In the genomic region with DNA sequence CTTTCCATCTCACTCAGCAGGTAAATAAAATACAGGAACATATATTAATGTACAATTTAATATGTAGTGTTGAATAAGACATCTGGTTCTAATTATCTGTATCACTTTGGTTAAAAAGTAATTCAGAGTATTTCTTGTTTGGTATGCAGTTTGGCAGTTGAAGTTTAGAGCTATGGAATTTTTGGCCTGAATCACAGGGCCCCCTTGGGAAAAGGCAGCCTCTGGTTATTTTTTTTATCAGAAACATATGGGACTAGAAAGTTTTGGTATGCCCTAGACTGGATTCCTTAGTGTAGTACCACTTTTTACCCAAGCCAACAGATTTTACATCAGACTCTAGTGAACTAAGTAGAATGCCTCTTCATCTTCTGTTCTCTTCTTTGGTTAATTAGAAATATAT, we compare ENCODE assay signal across 16 cellular contexts. TPM values are rescaled to one million over a fixed set of nuclear protein-coding genes. Genes with fewer than 3 reads are reported as not detected.
DNase-seq lines count a peak whose midpoint lies in the region; ATAC-seq, FAIRE-seq and TF ChIP-seq lines count a peak whose summit lies in the region.
"Had no signal": no experiment of that assay in that cellular context is flagged by ENCODE, and none has a peak within 500 bp of the region (broad histone marks: within the 10 kb centered on the region; RNA-seq: fewer than 3 reads in every experiment).

No MANE protein-coding gene starts in this region.

- H3K27ac ChIP-seq in K562 (ENCODE audit: extremely low read depth, low read depth, low read length) = no peak overlapping the region
- H3K27ac ChIP-seq: right lobe of liver had no signal

- in situ Hi-C loops in ACHN (cut with HindIII; ENCODE audit: low pct_ligation_motif_present, low pct_unique_long_range_greater_than_20kb, low sequenced_read_pairs) (no loop called here), K562 (cut with MboI) (no loop called here)

- no peak overlapping the region for H2AFZ ChIP-seq in K562 (ENCODE audit: low read depth, low read length)

- peaks cover 85% of the 10 kb centered on the region for H3K79me2 ChIP-seq in K562 (ENCODE audit: control insufficient read depth, insufficient read depth, low read length)

- no peaks in the 10 kb centered on the region for H4K20me1 ChIP-seq in K562 (replicated peaks; ENCODE audit: control insufficient read depth, insufficient read depth, low read length)

- TF ChIP-seq RAD21 in K562 (CRISPR knock-in tag; conservative IDR thresholded peaks at IDR 0.05 in 1 of 2, IDR thresholded peaks at IDR 0.05 in 1 of 2) = no peak

- TF ChIP-seq POLR2A in K562 (conservative IDR thresholded peaks at IDR 0.05) = no peak

- POLR2A ChIA-PET in K562 (lab: Yijun Ruan, JAX) = interaction anchor here (1.9 kb wide), 1 partner anchor 13 kb away, joined by 5 read pairs; no protein-coding TSS in a partner anchor
- POLR2A ChIA-PET in activated CD4-positive, alpha-beta T cell treated with anti-CD3 and anti-CD28 coated beads, Interleukin-2, amount 10 ng/mL, durations not matched to agents 7 days and 5 days (lab: Charles Lee) = no interaction called here

- no peak for FAIRE-seq in K562 (lab: Jason Lieb, UNC)

- H3K4me2 ChIP-seq in K562 (ENCODE audit: insufficient read depth, low read length) = no peak overlapping the region

- peaks cover 0 to 5% of the 10 kb centered on the region in 2 experiments; a peak in 2 of 5 replicates for H3K4me1 ChIP-seq in K562 (replicated peaks in 1 of 2; ENCODE audit: control insufficient read depth in 2 of 2, insufficient read depth in 2 of 2, low read length in 2 of 2)
- H3K4me1 ChIP-seq: BE2C had no signal

- TF ChIP-seq EP300 in K562 (IDR thresholded peaks at IDR 0.05; ENCODE audit: low read length) = no peak

- CTCF ChIA-PET in K562 (lab: Yijun Ruan, JAX; ENCODE audit: low intra/inter-chr PET ratio) = no interaction called here
- CTCF ChIA-PET in activated CD4-positive, alpha-beta T cell treated with anti-CD3 and anti-CD28 coated beads, Interleukin-2, amount 10 ng/mL, durations not matched to agents 7 days and 5 days (lab: Charles Lee) = no interaction called here

- TF ChIP-seq CTCF in HFF-Myc (IDR thresholded peaks at IDR 0.05; ENCODE audit: low read depth, low read length, missing control alignments) (no peak), K562 (IDR thresholded peaks at IDR 0.05 in 2 of 3, conservative IDR thresholded peaks at IDR 0.05 in 1 of 3; ENCODE audit: insufficient read depth in 2 of 3, low read depth in 1 of 3, low read length in 3 of 3) (no peak)

- no peaks in the 10 kb centered on the region for H3K9me1 ChIP-seq in K562 (ENCODE audit: control insufficient read depth, insufficient read depth, low read length)

- DNase-seq in ACHN (peak; percentile 51), HFF-Myc (ENCODE audit: extremely low read depth, low read depth) (peak; percentile 83), K562 (ENCODE audit: extremely low read depth in 1 of 4, low spot score in 3 of 4) (no peak), myocyte (ENCODE audit: low read depth) (peak; percentile 71), NCI-H69 (lab: John Stamatoyannopoulos, UW) (no peak), Right ventricle myocardium superior (no peak)
- DNase-seq in activated CD4-positive, alpha-beta T cell treated with anti-CD3 and anti-CD28 coated beads, Interleukin-2, amount 10 ng/mL, durations not matched to agents 7 days and 5 days = no peak
- DNase-seq in activated CD8-positive, alpha-beta memory T cell treated with anti-CD3 and anti-CD28 coated beads, Interleukin-2, amount 50 U/mL, for 4 hours = no peak
- DNase-seq: activated naive CD4-positive, alpha-beta T cell treated with anti-CD3 and anti-CD28 coated beads, Interleukin-2, amount 10 ng/mL, durations not matched to agents 7 days and 5 days; BE2C; cerebellar nuclear complex; KG1; NCI-H1694 treated with DMSO at 0.1 percent for 48 hours; NCI-H748 treated with DMSO at 0.1 percent for 48 hours; right lobe of liver; SHP77 had no signal

- no peaks in the 10 kb centered on the region for H3K27me3 Mint-ChIP-seq in activated CD4-positive, alpha-beta T cell treated with anti-CD3 and anti-CD28 coated beads, Interleukin-2, amount 10 ng/mL, durations not matched to agents 7 days and 5 days
- H3K27me3 Mint-ChIP-seq: activated naive CD4-positive, alpha-beta T cell treated with anti-CD3 and anti-CD28 coated beads, Interleukin-2, amount 10 ng/mL, durations not matched to agents 7 days and 5 days had no signal

- H3K27ac Mint-ChIP-seq in activated CD4-positive, alpha-beta T cell treated with anti-CD3 and anti-CD28 coated beads, Interleukin-2, amount 10 ng/mL, durations not matched to agents 7 days and 5 days = no peak overlapping the region
- H3K27ac Mint-ChIP-seq: activated naive CD4-positive, alpha-beta T cell treated with anti-CD3 and anti-CD28 coated beads, Interleukin-2, amount 10 ng/mL, durations not matched to agents 7 days and 5 days had no signal

- no peak overlapping the region for H3K4me3 Mint-ChIP-seq in activated CD4-positive, alpha-beta T cell treated with anti-CD3 and anti-CD28 coated beads, Interleukin-2, amount 10 ng/mL, durations not matched to agents 7 days and 5 days
- H3K4me3 Mint-ChIP-seq: activated naive CD4-positive, alpha-beta T cell treated with anti-CD3 and anti-CD28 coated beads, Interleukin-2, amount 10 ng/mL, durations not matched to agents 7 days and 5 days had no signal

- intact Hi-C loops in K562 (cut with micrococcal nuclease) = no loop called here
- intact Hi-C loops in Right ventricle myocardium superior (cut with DNase I) = no loop called here

- H3K9me3 Mint-ChIP-seq in activated CD4-positive, alpha-beta T cell treated with anti-CD3 and anti-CD28 coated beads, Interleukin-2, amount 10 ng/mL, durations not matched to agents 7 days and 5 days = peaks cover 6% of the 10 kb centered on the region

- H3K9me3 ChIP-seq in K562 (replicated peaks; ENCODE audit: control insufficient read depth, insufficient read depth, low read depth, low read length) = 0 out of 2 replicates have a peak, but pooled peaks cover 2% of the 10 kb centered on the region
- H3K9me3 ChIP-seq: BE2C, right lobe of liver had no signal

- H3K36me3 ChIP-seq in K562 (ENCODE audit: control insufficient read depth, insufficient read depth, low read length) = peaks cover 65% of the 10 kb centered on the region

- H3K4me3 ChIP-seq in HFF-Myc (replicated peaks; ENCODE audit: low read depth, low read length) = no peak overlapping the region
- no peak overlapping the region for H3K4me3 ChIP-seq in K562
- H3K4me3 ChIP-seq: right lobe of liver had no signal

- H3K9ac ChIP-seq in K562 (ENCODE audit: insufficient read depth in 1 of 2, low read depth in 2 of 2, low read length in 2 of 2) = no peak overlapping the region

- peaks cover 53% of the 10 kb centered on the region for H3K36me3 Mint-ChIP-seq in activated CD4-positive, alpha-beta T cell treated with anti-CD3 and anti-CD28 coated beads, Interleukin-2, amount 10 ng/mL, durations not matched to agents 7 days and 5 days (ENCODE audit: low read depth)

- ATAC-seq in K562 = no peak
- no peak for ATAC-seq in Right ventricle myocardium superior (ENCODE audit: poor library complexity)
- ATAC-seq: right lobe of liver had no signal

- TSS peak; percentile 19 for BruUV-seq in K562 (replicated peaks; lab: Mats Ljungman, UMichigan)

- H3K27me3 ChIP-seq in K562 (ENCODE audit: control insufficient read depth in 2 of 2, insufficient read depth in 2 of 2, low read length in 2 of 2) = no peaks in the 10 kb centered on the region
- H3K27me3 ChIP-seq: BE2C, right lobe of liver had no signal

- peaks cover 11% of the 10 kb centered on the region for H3K4me1 Mint-ChIP-seq in activated CD4-positive, alpha-beta T cell treated with anti-CD3 and anti-CD28 coated beads, Interleukin-2, amount 10 ng/mL, durations not matched to agents 7 days and 5 days

RNA-seq across cellular contexts. Expression of a gene that starts 26.4 kb away (rescaled TPM):
- 251 and 301 TPM in 2 replicates for total RNA-seq in K562 (2011; cell fraction: chromatin; rRNA removed; ENCODE audit: low replicate concordance)
- total RNA-seq in K562 (2011; cell fraction: nucleolus; rRNA removed) = 61.0 and 78.0 TPM in 2 replicates
- total RNA-seq in K562 (2011; cell fraction: nucleoplasm; rRNA removed) = 82.1 and 87.6 TPM in 2 replicates
- total RNA-seq in K562 (2014; rRNA removed) (23.9 and 25.2 TPM in 2 replicates), K562 (2014; rRNA removed; fragmentation: Illumina TruSeq; extraction: Trizol) (39.1 and 46.1 TPM in 2 replicates), K562 (2015; rRNA removed; fragmentation: Illumina TruSeq; extraction: Trizol) (29.9 and 31.1 TPM in 2 replicates), K562 (2021) (45.5 and 55.3 TPM in 2 replicates), myocyte (14.5 and 21.6 TPM in 2 replicates), Right ventricle myocardium superior (21.0 TPM)
- polyA plus RNA-seq in K562 (2011; rRNA removed) (41.4 and 43.9 TPM in 2 replicates), K562 (2014; fragmentation: Illumina TruSeq; extraction: Trizol) (30.1 and 30.8 TPM in 2 replicates), K562 (2014; fragmentation: Nextera tagmentation; extraction: Ambion mirVana) (10 to 100 TPM; 17.0 to 22.9 TPM), K562 (2014; rRNA removed) (20.6 and 23.3 TPM in 2 replicates)
- polyA plus RNA-seq in K562 (2011; cell fraction: cytosol; rRNA removed) = 11.5 and 23.2 TPM in 2 replicates
- 37.1 and 53.3 TPM in 2 replicates for polyA plus RNA-seq in K562 (2011; cell fraction: nucleus; rRNA removed)
- 16.1 and 19.6 TPM in 2 replicates for polyA plus RNA-seq in K562 (2012)
- 210 and 261 TPM in 2 replicates for polyA minus RNA-seq in K562 (2011; rRNA and poly(A)+ RNA removed)
- polyA minus RNA-seq in K562 (2011; cell fraction: cytosol; rRNA and poly(A)+ RNA removed) = 25.3 and 33.2 TPM in 2 replicates
- 50.6 and 123 TPM in 2 replicates for polyA minus RNA-seq in K562 (2011; cell fraction: nucleus; rRNA and poly(A)+ RNA removed)
- polyA plus RNA-seq in myocyte (2012) = 10.4 TPM
- total RNA-seq in activated CD4-positive, alpha-beta T cell treated with anti-CD3 and anti-CD28 coated beads, Interleukin-2, amount 10 ng/mL, durations not matched to agents 7 days and 5 days = 10 to 100 TPM; 32.8 to 36.7 TPM

RNA-seq across cellular contexts. Expression of a gene that starts 26.6 kb away (rescaled TPM):
- total RNA-seq in K562 (2011; cell fraction: chromatin; rRNA removed; ENCODE audit: low replicate concordance) = 23.8 and 25.2 TPM in 2 replicates
- total RNA-seq in K562 (2011; cell fraction: nucleolus; rRNA removed) = 22.5 TPM in 2 replicates
- total RNA-seq in K562 (2011; cell fraction: nucleoplasm; rRNA removed) = 17.8 and 18.7 TPM in 2 replicates
- total RNA-seq in K562 (2014; rRNA removed) (51.1 and 55.1 TPM in 2 replicates), K562 (2014; rRNA removed; fragmentation: Illumina TruSeq; extraction: Trizol) (72.3 and 80.2 TPM in 2 replicates), K562 (2015; rRNA removed; fragmentation: Illumina TruSeq; extraction: Trizol) (48.2 and 55.2 TPM in 2 replicates), K562 (2021) (63.0 and 63.6 TPM in 2 replicates), myocyte (16.0 and 16.5 TPM in 2 replicates), Right ventricle myocardium superior (18.6 TPM)
- polyA plus RNA-seq in K562 (2011; rRNA removed) (50.7 and 70.6 TPM in 2 replicates), K562 (2014; fragmentation: Illumina TruSeq; extraction: Trizol) (63.5 and 65.0 TPM in 2 replicates), K562 (2014; fragmentation: Nextera tagmentation; extraction: Ambion mirVana) (100 to 1,000 TPM; 141 to 162 TPM), K562 (2014; rRNA removed) (77.7 and 78.1 TPM in 2 replicates)
- 19.8 and 24.0 TPM in 2 replicates for polyA plus RNA-seq in K562 (2011; cell fraction: cytosol; rRNA removed)
- 13.3 and 16.0 TPM in 2 replicates for polyA plus RNA-seq in K562 (2011; cell fraction: nucleus; rRNA removed)
- polyA plus RNA-seq in K562 (2012) = 27.6 and 52.8 TPM in 2 replicates
- 27.1 and 29.2 TPM in 2 replicates for polyA minus RNA-seq in K562 (2011; rRNA and poly(A)+ RNA removed)
- 14.7 and 15.6 TPM in 2 replicates for polyA minus RNA-seq in K562 (2011; cell fraction: cytosol; rRNA and poly(A)+ RNA removed)
- polyA minus RNA-seq in K562 (2011; cell fraction: nucleus; rRNA and poly(A)+ RNA removed) = 14.9 and 19.1 TPM in 2 replicates
- polyA plus RNA-seq in myocyte (2012) = 9.4 TPM
- total RNA-seq in activated CD4-positive, alpha-beta T cell treated with anti-CD3 and anti-CD28 coated beads, Interleukin-2, amount 10 ng/mL, durations not matched to agents 7 days and 5 days = 10 to 100 TPM in 1 of 2 experiments, 1 to 10 TPM in 1; 9.4 to 10.1 TPM

Comparison
In these comparisons a context has a peak if more than half of its experiments do, and no peak if none do; other contexts are left out.
1. DNase-seq: peak in ACHN (single experiment), HFF-Myc (single experiment) and myocyte (single experiment); none in K562 (0 of 4), activated CD4-positive, alpha-beta T cell treated with anti-CD3 and anti-CD28 coated beads, Interleukin-2, amount 10 ng/mL, durations not matched to agents 7 days and 5 days (single experiment), NCI-H69 (single experiment), activated CD8-positive, alpha-beta memory T cell treated with anti-CD3 and anti-CD28 coated beads, Interleukin-2, amount 50 U/mL, for 4 hours (single experiment) and Right ventricle myocardium superior (single experiment).